In genomic region chr7:79823246-79823951, GRCh38 we compare ENCODE assay signal across 27 cellular contexts.
A peak's percentile ranks its signal among the peaks of the same experiment; 100 is the strongest.
DNase-seq lines count a peak whose midpoint lies in the region; TF ChIP-seq lines count a peak whose summit lies in the region.
"Had no signal": no experiment of that assay in that cellular context is flagged by ENCODE, and none has a peak within 500 bp of the region (broad histone marks: within the 10 kb centered on the region; RNA-seq: fewer than 3 reads in every experiment).

No MANE protein-coding gene starts in this region.

- peaks cover 4% of the 10 kb centered on the region for H3K4me1 Mint-ChIP-seq in nephron progenitor cell
- H3K4me1 Mint-ChIP-seq: B cell had no signal

- no peaks in the 10 kb centered on the region for H3K27me3 ChIP-seq in adipocyte (replicated peaks; ENCODE audit: control insufficient read depth, insufficient read depth, low read length)
- H3K27me3 ChIP-seq: brain microvascular endothelial cell, neutrophil, tibial artery had no signal

- TF ChIP-seq CTCF in fibroblast of pulmonary artery (IDR thresholded peaks at IDR 0.05; ENCODE audit: low read length, missing control alignments), result no peak
- TF ChIP-seq CTCF in nephron progenitor cell (IDR thresholded peaks at IDR 0.05), result no peak

- H3K4me3 ChIP-seq in adipocyte (ENCODE audit: low read length) (no peak overlapping the region), fibroblast of pulmonary artery (replicated peaks; ENCODE audit: low read depth, low read length) (no peak overlapping the region)
- H3K4me3 ChIP-seq: HAP-1, psoas muscle, tibial artery had no signal

- H3K36me3 Mint-ChIP-seq in nephron progenitor cell (ENCODE audit: low read depth), result no peaks in the 10 kb centered on the region
- H3K36me3 Mint-ChIP-seq: CD8-positive, alpha-beta T cell had no signal

- H3K9ac ChIP-seq in adipocyte (ENCODE audit: low read length), result no peak overlapping the region
- H3K9ac ChIP-seq: KMS-11 had no signal

- H3K9me3 ChIP-seq in adipocyte (ENCODE audit: control insufficient read depth, low read length), result no peaks in the 10 kb centered on the region
- H3K9me3 ChIP-seq: HAP-1, neutrophil, psoas muscle, tibial artery had no signal

- no peak overlapping the region for H3K27ac Mint-ChIP-seq in nephron progenitor cell
- H3K27ac Mint-ChIP-seq: B cell; CD8-positive, alpha-beta T cell; stimulated activated naive CD8-positive, alpha-beta T cell treated with anti-CD3 and anti-CD28 coated beads, Interleukin-15, Interleukin-2, amounts not matched to agents 100 ng/mL and 50 ng/mL, for 24 hours; T-helper 2 cell treated with Interferon-gamma antibody and Interleukin-4, amounts not matched to agents 5 μg/mL and 100 μg/mL, for 36 hours had no signal

- H3K27me3 Mint-ChIP-seq in nephron progenitor cell (ENCODE audit: low read depth, poor library complexity), result peaks cover 5% of the 10 kb centered on the region
- H3K27me3 Mint-ChIP-seq: B cell; stimulated activated naive CD8-positive, alpha-beta T cell treated with anti-CD3 and anti-CD28 coated beads, Interleukin-15, Interleukin-2, amounts not matched to agents 100 ng/mL and 50 ng/mL, for 24 hours had no signal

- no peak overlapping the region for H3K4me3 Mint-ChIP-seq in nephron progenitor cell
- H3K4me3 Mint-ChIP-seq: B cell; CD8-positive, alpha-beta T cell; stimulated activated naive CD8-positive, alpha-beta T cell treated with anti-CD3 and anti-CD28 coated beads, Interleukin-15, Interleukin-2, amounts not matched to agents 100 ng/mL and 50 ng/mL, for 24 hours; T-helper 2 cell treated with Interferon-gamma antibody and Interleukin-4, amounts not matched to agents 5 μg/mL and 100 μg/mL, for 36 hours had no signal

- H3K4me1 ChIP-seq in adipocyte (ENCODE audit: control insufficient read depth, insufficient read depth, low read length), result peaks cover 6% of the 10 kb centered on the region
- H3K4me1 ChIP-seq: psoas muscle, tibial artery had no signal

- H3K36me3 ChIP-seq in adipocyte (ENCODE audit: control insufficient read depth, insufficient read depth, low read length, severe bottlenecking), result no peaks in the 10 kb centered on the region
- H3K36me3 ChIP-seq: brain microvascular endothelial cell, HAP-1, neutrophil, tibial artery had no signal

- no peaks in the 10 kb centered on the region for H3K9me3 Mint-ChIP-seq in nephron progenitor cell
- H3K9me3 Mint-ChIP-seq: CD8-positive, alpha-beta T cell; stimulated activated naive CD8-positive, alpha-beta T cell treated with anti-CD3 and anti-CD28 coated beads, Interleukin-15, Interleukin-2, amounts not matched to agents 100 ng/mL and 50 ng/mL, for 24 hours; T-helper 2 cell treated with Interferon-gamma antibody and Interleukin-4, amounts not matched to agents 5 μg/mL and 100 μg/mL, for 36 hours had no signal

- peak; percentile 18 to 48 for DNase-seq in NCI-H524 (lab: John Stamatoyannopoulos, UW)
- DNase-seq in NCI-H524 treated with DMSO at 0.1 percent for 48 hours (lab: John Stamatoyannopoulos, UW), result no peak
- peak; percentile 44 for DNase-seq in adipocyte (ENCODE audit: low read depth)
- peak; percentile 33 for DNase-seq in fibroblast of pulmonary artery (ENCODE audit: low read depth)
- DNase-seq in stromal cell of bone marrow (ENCODE audit: low read depth), result peak; percentile 27
- no peak for DNase-seq in NCI-H1105 treated with DMSO at 0.1 percent for 48 hours (lab: John Stamatoyannopoulos, UW)
- DNase-seq in nephron progenitor cell, result no peak
- DNase-seq in pons (ENCODE audit: low spot score), result no peak
- DNase-seq: 8988T; activated CD4-positive, alpha-beta T cell treated with anti-CD3 and anti-CD28 coated beads for 4 hours; activated CD8-positive, alpha-beta memory T cell treated with anti-CD3 and anti-CD28 coated beads for 24 hours; activated naive CD4-positive, alpha-beta T cell; activated T-cell treated with anti-CD3 and anti-CD28 coated beads, Interleukin-2, amount 50 U/mL, for 1 hour; brain microvascular endothelial cell; CD8-positive, alpha-beta T cell; DMS153; left colon; NCI-H1417 treated with DMSO at 0.1 percent for 48 hours; NCI-H2081 treated with DMSO at 0.1 percent for 48 hours; psoas muscle; tibial artery had no signal

Comparison
In these comparisons a context has a peak if more than half of its experiments do, and no peak if none do; other contexts are left out.
1. DNase-seq: peak in NCI-H524 (2 of 2), adipocyte (single experiment), fibroblast of pulmonary artery (single experiment) and stromal cell of bone marrow (single experiment); none in NCI-H524 treated with DMSO at 0.1 percent for 48 hours (single experiment), NCI-H1105 treated with DMSO at 0.1 percent for 48 hours (single experiment), nephron progenitor cell (single experiment) and pons (single experiment).